ENCODE assay signal across 24 cellular contexts in the genomic region with DNA sequence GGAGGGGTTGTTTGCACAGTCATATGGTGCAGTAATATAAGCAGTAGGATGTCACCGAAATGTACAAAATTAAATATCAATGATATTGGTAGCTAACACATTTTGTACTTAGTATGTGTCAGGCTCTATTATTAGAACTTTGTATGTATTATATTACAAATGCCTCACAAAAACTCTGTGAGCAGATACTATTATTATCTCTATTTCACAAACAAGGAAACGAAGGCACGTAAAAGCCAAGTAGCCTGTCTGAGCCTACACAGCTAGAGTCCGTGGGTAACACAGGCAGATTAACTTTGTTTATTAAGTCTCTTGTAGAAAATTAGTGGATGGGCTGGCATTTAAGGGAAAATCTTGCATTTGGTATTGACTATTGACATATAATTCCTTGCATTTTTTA.
"Had no signal": no experiment of that assay in that cellular context is flagged by ENCODE, and none has a peak within 500 bp of the region (broad histone marks: within the 10 kb centered on the region; RNA-seq: fewer than 3 reads in every experiment).

No MANE protein-coding gene starts in this region.

- H3K36me3 ChIP-seq: Peyer's patch, SJCRH30 had no signal

- H3K27me3 Mint-ChIP-seq: IgD-negative memory B cell had no signal

- H3K27ac ChIP-seq: HL-60, KMS-11, PC-9, Peyer's patch, SJCRH30 had no signal

- H3K27me3 ChIP-seq: Peyer's patch had no signal

- H3K4me2 ChIP-seq: KMS-11, PC-9 had no signal

- H3K4me1 ChIP-seq: Peyer's patch had no signal

- H3K27ac Mint-ChIP-seq: IgD-negative memory B cell had no signal

- H3K9me3 Mint-ChIP-seq: IgD-negative memory B cell had no signal

- H3K4me1 Mint-ChIP-seq: IgD-negative memory B cell had no signal

- DNase-seq: Kasumi-1, MM.1S, NCI-H1092 treated with DMSO at 0.1 percent for 48 hours, NCI-H1436, NCI-H187, NCI-H2029, NCI-H2081 treated with DMSO at 0.1 percent for 48 hours, NCI-H2171, NCI-H226, NCI-H446, NCI-H510A, NCI-H524 treated with DMSO at 0.1 percent for 48 hours, NCI-H69, NCI-H774, OCI-M1, PC-9, Peyer's patch, SHP77 treated with DMSO at 0.1 percent for 48 hours, SJCRH30 had no signal

- H3K9ac ChIP-seq: KMS-11 had no signal

- H2AFZ ChIP-seq: PC-9 had no signal

- ATAC-seq: K562, Right ventricle myocardium inferior had no signal

- H3K9me3 ChIP-seq: Peyer's patch, SJCRH30 had no signal

- H3K36me3 Mint-ChIP-seq: IgD-negative memory B cell had no signal

- H3K4me3 Mint-ChIP-seq: IgD-negative memory B cell had no signal

- H3K4me3 ChIP-seq: K562, PC-9, Peyer's patch, SJCRH30 had no signal
